In the genomic region with DNA sequence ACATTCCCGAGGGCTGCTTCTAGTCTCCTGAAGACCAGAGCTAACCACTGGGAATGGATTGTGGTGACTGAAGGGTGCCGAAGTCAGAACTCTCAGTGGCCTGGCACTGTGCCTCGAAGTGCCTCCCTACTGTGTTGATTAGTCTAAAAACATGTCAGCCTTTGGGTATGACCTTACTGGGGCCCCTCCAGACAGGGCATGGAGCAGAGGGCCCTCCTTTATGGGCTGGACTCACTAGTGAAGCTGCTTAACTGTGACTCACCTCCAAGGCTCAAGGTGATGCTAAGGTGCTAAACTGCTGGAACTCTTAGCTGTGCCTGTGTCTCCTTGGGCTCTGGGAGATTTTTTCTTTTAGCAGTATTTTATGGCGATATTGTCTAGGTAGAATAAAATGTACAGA, we compare ENCODE assay signal across 6 cellular contexts. TPM values are rescaled to one million over a fixed set of nuclear protein-coding genes. Genes with fewer than 3 reads are reported as not detected.
"Had no signal": no experiment of that assay in that cellular context is flagged by ENCODE, and none has a peak within 500 bp of the region (broad histone marks: within the 10 kb centered on the region; RNA-seq: fewer than 3 reads in every experiment).

No MANE protein-coding gene starts in this region.

RNA-seq across cellular contexts. Expression of gene LGALS9C, which starts 2.6 kb away (rescaled TPM):
- total RNA-seq: HepG2, HT-29, HT1080, IMR-90, K562 had no signal
- polyA plus RNA-seq: HepG2, IgD-negative memory B cell, IMR-90, K562 had no signal
